10 cellular contexts compared by ENCODE assay signal in genomic region chr4:102761902-102762301, GRCh38. TPM values are rescaled to one million over a fixed set of nuclear protein-coding genes. Genes with fewer than 3 reads are reported as not detected.
DNase-seq lines count a peak whose midpoint lies in the region; ATAC-seq and TF ChIP-seq lines count a peak whose summit lies in the region.
"Had no signal": no experiment of that assay in that cellular context is flagged by ENCODE, and none has a peak within 500 bp of the region (broad histone marks: within the 10 kb centered on the region; RNA-seq: fewer than 3 reads in every experiment).

No MANE protein-coding gene starts in this region.

- H3K9me3 Mint-ChIP-seq in activated CD8-positive, alpha-beta memory T cell treated with anti-CD3 and anti-CD28 coated beads, Interleukin-2, amount 10 ng/mL, durations not matched to agents 7 days and 5 days (ENCODE audit: low read depth), result no peaks in the 10 kb centered on the region
- H3K9me3 Mint-ChIP-seq in WTC11, result peaks cover 20% of the 10 kb centered on the region
- H3K9me3 Mint-ChIP-seq in stimulated activated memory B cell treated with anti-CD40 and anti-IgM and Interleukin-4, amounts not matched to agents 10 μg/mL and 1 μg/mL and 100 μg/mL, for 72 hours, result no peaks in the 10 kb centered on the region

- no peak for ATAC-seq in activated CD8-positive, alpha-beta memory T cell treated with anti-CD3 and anti-CD28 coated beads, Interleukin-2, amount 10 ng/mL, durations not matched to agents 7 days and 5 days
- ATAC-seq in WTC11 (no peak), HG03442 (IDR thresholded peaks at IDR 0.05; ENCODE audit: unreplicated experiment) (no peak), GM21825 (IDR thresholded peaks at IDR 0.05; ENCODE audit: unreplicated experiment) (no peak)
- no peak for ATAC-seq in stimulated activated memory B cell treated with anti-CD40 and anti-IgM and Interleukin-4, amounts not matched to agents 10 μg/mL and 1 μg/mL and 100 μg/mL, for 72 hours

- no peak overlapping the region for H3K27ac ChIP-seq in iPS-20b (ENCODE audit: low read length)

- TF ChIP-seq CTCF in WTC11 (IDR thresholded peaks at IDR 0.05), result no peak

- CTCF ChIA-PET in activated CD8-positive, alpha-beta memory T cell treated with anti-CD3 and anti-CD28 coated beads, Interleukin-2, amount 10 ng/mL, durations not matched to agents 7 days and 5 days (lab: Charles Lee), result interaction anchor here (1.3 kb wide), 1 partner anchor 329 kb away, joined by 3 read pairs; no protein-coding TSS in a partner anchor
- CTCF ChIA-PET in WTC11 (lab: Charles Lee), result no interaction called here

- peaks cover 23% of the 10 kb centered on the region; the same call in 1 of the 2 replicates for H3K27me3 ChIP-seq in iPS-20b (ENCODE audit: insufficient read depth, low read length)
- H3K27me3 ChIP-seq: BE2C had no signal

- H3K4me3 Mint-ChIP-seq in activated CD8-positive, alpha-beta memory T cell treated with anti-CD3 and anti-CD28 coated beads, Interleukin-2, amount 10 ng/mL, durations not matched to agents 7 days and 5 days, result peak overlapping the region; percentile 88
- peak overlapping the region; percentile 97 for H3K4me3 Mint-ChIP-seq in WTC11
- H3K4me3 Mint-ChIP-seq in stimulated activated memory B cell treated with anti-CD40 and anti-IgM and Interleukin-4, amounts not matched to agents 10 μg/mL and 1 μg/mL and 100 μg/mL, for 72 hours, result peak overlapping the region; percentile 93

- peaks cover 8% of the 10 kb centered on the region for H3K36me3 Mint-ChIP-seq in activated CD8-positive, alpha-beta memory T cell treated with anti-CD3 and anti-CD28 coated beads, Interleukin-2, amount 10 ng/mL, durations not matched to agents 7 days and 5 days
- peaks cover 14% of the 10 kb centered on the region; the same call in 1 of the 2 replicates for H3K36me3 Mint-ChIP-seq in WTC11
- peaks cover 18% of the 10 kb centered on the region for H3K36me3 Mint-ChIP-seq in stimulated activated memory B cell treated with anti-CD40 and anti-IgM and Interleukin-4, amounts not matched to agents 10 μg/mL and 1 μg/mL and 100 μg/mL, for 72 hours

- no peaks in the 10 kb centered on the region for H3K9me3 ChIP-seq in iPS-20b (ENCODE audit: insufficient read depth, low read depth, low read length)
- H3K9me3 ChIP-seq: BE2C had no signal

- peaks cover 10% of the 10 kb centered on the region; the same call in 1 of the 2 replicates for H3K4me1 ChIP-seq in iPS-20b (ENCODE audit: insufficient read depth, low read length)
- H3K4me1 ChIP-seq: BE2C had no signal

- H3K4me3 ChIP-seq in iPS-20b (ENCODE audit: low read length), result peak overlapping the region; percentile 93

- H3K36me3 ChIP-seq in iPS-20b (ENCODE audit: insufficient read depth, low read depth, low read length), result no peaks in the 10 kb centered on the region
- H3K36me3 ChIP-seq: BE2C had no signal

- H3K4me1 Mint-ChIP-seq in activated CD8-positive, alpha-beta memory T cell treated with anti-CD3 and anti-CD28 coated beads, Interleukin-2, amount 10 ng/mL, durations not matched to agents 7 days and 5 days, result peaks cover 24% of the 10 kb centered on the region
- H3K4me1 Mint-ChIP-seq in WTC11, result peaks cover 33% of the 10 kb centered on the region
- peaks cover 44% of the 10 kb centered on the region for H3K4me1 Mint-ChIP-seq in stimulated activated memory B cell treated with anti-CD40 and anti-IgM and Interleukin-4, amounts not matched to agents 10 μg/mL and 1 μg/mL and 100 μg/mL, for 72 hours

- no peak for DNase-seq in activated CD8-positive, alpha-beta memory T cell treated with anti-CD3 and anti-CD28 coated beads, Interleukin-2, amount 10 ng/mL, durations not matched to agents 7 days and 5 days
- no peak for DNase-seq in activated CD8-positive, alpha-beta memory T cell treated with anti-CD3 and anti-CD28 coated beads, Interleukin-2, amount 50 U/mL, for 4 hours
- DNase-seq in WTC11 (ENCODE audit: low spot score), result no peak
- DNase-seq in activated CD4-positive, CD25-positive, alpha-beta regulatory T cell treated with anti-CD3 and anti-CD28 coated beads, Interleukin-2, amount 50 U/mL, for 72 hours, result no peak
- DNase-seq: BE2C, KBM-7 had no signal

- H3K27ac Mint-ChIP-seq in activated CD8-positive, alpha-beta memory T cell treated with anti-CD3 and anti-CD28 coated beads, Interleukin-2, amount 10 ng/mL, durations not matched to agents 7 days and 5 days, result no peak overlapping the region
- no peak overlapping the region; the same call in 1 of the 2 replicates for H3K27ac Mint-ChIP-seq in WTC11
- H3K27ac Mint-ChIP-seq in stimulated activated memory B cell treated with anti-CD40 and anti-IgM and Interleukin-4, amounts not matched to agents 10 μg/mL and 1 μg/mL and 100 μg/mL, for 72 hours, result peak overlapping the region; percentile 99

- peaks cover 5% of the 10 kb centered on the region for H3K27me3 Mint-ChIP-seq in activated CD8-positive, alpha-beta memory T cell treated with anti-CD3 and anti-CD28 coated beads, Interleukin-2, amount 10 ng/mL, durations not matched to agents 7 days and 5 days
- H3K27me3 Mint-ChIP-seq in WTC11 (ENCODE audit: low read depth), result no peaks in the 10 kb centered on the region; the same call in 1 of the 2 replicates
- no peaks in the 10 kb centered on the region for H3K27me3 Mint-ChIP-seq in stimulated activated memory B cell treated with anti-CD40 and anti-IgM and Interleukin-4, amounts not matched to agents 10 μg/mL and 1 μg/mL and 100 μg/mL, for 72 hours

- POLR2A ChIA-PET in WTC11 (lab: Charles Lee), result interaction anchor here (1.3 to 2.4 kb wide), 4 partner anchors 11 to 67 kb away, joined by 4 to 44 read pairs (median 8); partner anchors contain the start of gene UBE2D3

- peak overlapping the region; percentile 84; the same call in 1 of the 2 replicates for H3K9ac ChIP-seq in iPS-20b (ENCODE audit: low read depth, low read length)

TF ChIP-seq in WTC11, 78 proteins besides CTCF, POLR2A, EP300 and RAD21:
- TF ChIP-seq ELF4 (CRISPR knock-in tag; IDR thresholded peaks at IDR 0.05; ENCODE audit: low read depth) (no peak), ZNF232 (CRISPR knock-in tag; IDR thresholded peaks at IDR 0.05) (no peak), E2F4 (CRISPR knock-in tag; IDR thresholded peaks at IDR 0.05; ENCODE audit: borderline replicate concordance, low read depth) (no peak), GRHL2 (CRISPR knock-in tag; IDR thresholded peaks at IDR 0.05; ENCODE audit: insufficient replicate concordance, severe bottlenecking) (no peak), E2F5 (CRISPR knock-in tag; IDR thresholded peaks at IDR 0.05) (no peak), FOXP4 (CRISPR knock-in tag; IDR thresholded peaks at IDR 0.05) (no peak), IRF2 (CRISPR knock-in tag; IDR thresholded peaks at IDR 0.05; ENCODE audit: borderline replicate concordance, low read depth) (no peak), ESRRA (CRISPR knock-in tag; IDR thresholded peaks at IDR 0.05; ENCODE audit: borderline replicate concordance) (no peak)

RNA-seq across cellular contexts. Expression of gene MANBA, which starts 1.1 kb away (rescaled TPM):
- 10 to 100 TPM; 12.1 to 16.5 TPM for total RNA-seq in activated CD8-positive, alpha-beta memory T cell treated with anti-CD3 and anti-CD28 coated beads, Interleukin-2, amount 10 ng/mL, durations not matched to agents 7 days and 5 days
- 35.1 to 37.6 TPM (median 37.5 TPM) in 3 replicates for total RNA-seq in WTC11 (2021)
